ENCODE assay signal across 19 cellular contexts in the genomic region with DNA sequence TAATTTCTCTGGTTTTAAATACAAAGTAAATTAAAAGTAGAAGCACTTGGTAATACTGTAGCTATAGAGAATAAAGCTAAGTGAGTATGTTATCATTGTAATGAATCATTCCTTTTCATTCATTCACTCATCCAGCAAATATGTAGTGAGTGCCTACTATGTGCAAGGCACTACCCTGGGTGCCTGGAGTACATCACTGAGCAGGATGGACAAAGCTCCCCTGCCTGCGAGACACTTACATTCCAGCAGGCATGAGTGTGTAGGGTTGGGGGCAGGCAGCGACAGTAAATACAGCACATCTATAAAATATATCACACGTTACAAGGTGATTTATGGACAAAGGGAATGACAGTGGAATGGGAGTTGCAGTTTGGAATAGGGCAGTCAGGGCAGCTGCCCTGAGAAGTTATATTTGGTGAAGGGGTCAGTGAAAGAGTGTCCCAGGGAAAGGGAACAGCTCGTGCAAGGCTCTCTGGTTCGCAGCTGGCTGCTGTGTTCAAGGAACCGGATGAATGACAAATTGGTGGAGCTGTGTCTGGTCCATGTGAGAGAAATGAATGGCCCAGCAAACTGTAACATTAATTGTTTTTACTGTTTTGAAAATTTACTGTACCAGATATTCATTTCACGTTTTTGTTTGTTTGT.
"Had no signal": no experiment of that assay in that cellular context is flagged by ENCODE, and none has a peak within 500 bp of the region (broad histone marks: within the 10 kb centered on the region; RNA-seq: fewer than 3 reads in every experiment).

No MANE protein-coding gene starts in this region.

- H3K27me3 ChIP-seq: neural progenitor cell, spleen had no signal

- H3K4me3 ChIP-seq: lung, neural progenitor cell, spleen, thoracic aorta had no signal

- H3K36me3 ChIP-seq: neural progenitor cell, thoracic aorta, WERI-Rb-1 had no signal

- H3K27ac ChIP-seq: neural progenitor cell, spleen, thoracic aorta, WERI-Rb-1 had no signal

- H3K4me1 ChIP-seq: spleen had no signal

- DNase-seq: activated CD4-positive, alpha-beta T cell treated with anti-CD3 and anti-CD28 coated beads, Interleukin-2, amount 50 U/mL, for 1 hour; activated CD4-positive, CD25-positive, alpha-beta regulatory T cell treated with anti-CD3 and anti-CD28 coated beads, Interleukin-2, amount 50 U/mL, for 72 hours; activated gamma-delta T cell treated with Interleukin-2 at 50 U/mL for 16 hours; activated T-cell treated with anti-CD3 and anti-CD28 coated beads, Interleukin-2, amount 50 U/mL, for 1 hour; aorta; caudate nucleus; effector CD4-positive, alpha-beta T cell; foreskin fibroblast; naive thymus-derived CD4-positive, alpha-beta T cell; posterior cingulate gyrus; spleen; stimulated activated CD4-positive, alpha-beta T cell treated with anti-CD3 and anti-CD28 coated beads, Interleukin-4, amount 100 ng/mL, for 1 hour; stimulated activated naive CD4-positive, alpha-beta T cell; T-helper 1 cell; WERI-Rb-1 had no signal

- ATAC-seq: activated naive CD4-positive, alpha-beta T cell treated with anti-CD3 and anti-CD28 coated beads, Interleukin-2, amount 50 U/mL, for 72 hours; naive thymus-derived CD4-positive, alpha-beta T cell had no signal

- H3K9me3 ChIP-seq: spleen, thoracic aorta had no signal
